10 cellular contexts compared by ENCODE assay signal in the genomic region with DNA sequence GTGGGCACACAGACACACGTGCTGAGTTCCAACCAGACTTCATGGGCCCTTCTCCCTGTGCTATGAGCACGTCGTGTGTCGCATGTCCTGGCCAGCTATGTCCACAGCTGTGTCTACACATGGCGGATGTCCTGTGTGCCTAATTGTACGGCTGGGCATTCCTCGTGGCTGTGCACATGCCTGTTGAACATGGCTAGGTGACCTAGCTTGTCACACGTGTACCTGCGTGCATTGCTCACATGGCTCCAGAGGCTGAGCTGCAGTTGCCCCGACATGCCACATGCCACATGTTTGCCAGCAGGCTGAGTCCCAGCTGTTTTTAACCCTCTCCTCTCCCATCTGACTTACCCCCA. TPM values are rescaled to one million over a fixed set of nuclear protein-coding genes. Genes with fewer than 3 reads are reported as not detected.
A peak's percentile ranks its signal among the peaks of the same experiment; 100 is the strongest.
DNase-seq lines count a peak whose midpoint lies in the region; ATAC-seq, FAIRE-seq and TF ChIP-seq lines count a peak whose summit lies in the region.
"Had no signal": no experiment of that assay in that cellular context is flagged by ENCODE, and none has a peak within 500 bp of the region (broad histone marks: within the 10 kb centered on the region; RNA-seq: fewer than 3 reads in every experiment).

No MANE protein-coding gene starts in this region.

- H4K20me1 ChIP-seq in GM12878 (ENCODE audit: control insufficient read depth, insufficient read depth) = no peaks in the 10 kb centered on the region

- intact Hi-C loops in GM12878 (cut with micrococcal nuclease; ENCODE audit: unreplicated experiment) = no loop called here

- H3K4me1 ChIP-seq in A549 (peaks cover 36% of the 10 kb centered on the region), GM12878 (ENCODE audit: control insufficient read depth, insufficient read depth, low read length) (peaks cover 37% of the 10 kb centered on the region), mucosa of stomach (ENCODE audit: control insufficient read depth, insufficient read depth, low read length) (peaks cover 50% of the 10 kb centered on the region)

- H3K79me2 ChIP-seq in GM12878 (ENCODE audit: control insufficient read depth, insufficient read depth, low read length) = no peaks in the 10 kb centered on the region

- SMC1A ChIA-PET in GM12878 (lab: Charles Lee; ENCODE audit: uncharacterized antibody, unreplicated experiment) = interaction anchor here (0.6 to 2.5 kb wide), 5 partner anchors 10 to 157 kb away, joined by 3 to 7 read pairs (median 3); a partner anchor contains a TSS

- FAIRE-seq in A549 (lab: Jason Lieb, UNC) (no peak), GM12878 (lab: Jason Lieb, UNC) (no peak)
- FAIRE-seq: islet of Langerhans had no signal

- no peak overlapping the region for H2AFZ ChIP-seq in GM12878 (ENCODE audit: control insufficient read depth, low read depth, low read length)

- H3K27me3 ChIP-seq in GM12878 (replicated peaks in 1 of 2; ENCODE audit: control insufficient read depth in 2 of 2, insufficient read depth in 2 of 2, low read length in 1 of 2) (0 out of 4 replicates have a peak, but pooled peaks cover 0 to 1% of the 10 kb centered on the region in 2 experiments), mucosa of stomach (ENCODE audit: control insufficient read depth, insufficient read depth, low read length) (no peaks in the 10 kb centered on the region)

- DNase-seq in A549 (ENCODE audit: low read depth in 1 of 2, low spot score in 1 of 2) (no peak), HEK293T (ENCODE audit: extremely low spot score) (no peak), GM12878 (ENCODE audit: low read depth, low spot score) (no peak), iPS-NIHi11 (ENCODE audit: low spot score) (no peak)
- no peak for DNase-seq in effector CD8-positive, alpha-beta T cell (lab: John Stamatoyannopoulos, UW)

- H3K9ac ChIP-seq in GM12878 (ENCODE audit: control insufficient read depth, insufficient read depth, low read length) = no peak overlapping the region
- H3K9ac ChIP-seq in mucosa of stomach (ENCODE audit: low read length) = peak overlapping the region; percentile 63

- CTCF ChIA-PET in A549 (lab: Yijun Ruan, JAX) (interaction anchor here (0.6 to 41.9 kb wide), 12 partner anchors 2 to 367 kb away, joined by 3 to 834 read pairs (median 5); a partner anchor contains a TSS), HEK293T (lab: Yijun Ruan, JAX) (interaction anchor here (2.2 kb wide), 1 partner anchor 32 kb away, joined by 7 read pairs; no protein-coding TSS in a partner anchor), GM12878 (lab: Yijun Ruan, JAX) (interaction anchor here (0.8 to 8.9 kb wide), 10 partner anchors 11 to 178 kb away, joined by 3 to 113 read pairs (median 8); a partner anchor contains a TSS)

- POLR2A ChIA-PET in A549 (lab: Yijun Ruan, JAX) = no interaction called here
- POLR2A ChIA-PET in HEK293T (lab: Yijun Ruan, JAX) = no interaction called here
- POLR2A ChIA-PET in GM12878 (lab: Charles Lee) = no interaction called here

- TF ChIP-seq CTCF in A549 (IDR thresholded peaks at IDR 0.05) (no peak), GM12878 (IDR thresholded peaks at IDR 0.05 in 2 of 3, conservative IDR thresholded peaks at IDR 0.05 in 1 of 3; ENCODE audit: control insufficient read depth in 2 of 3, extremely low read depth in 1 of 3, insufficient read depth in 1 of 3, low read depth in 3 of 3, low read length in 3 of 3) (no peak)

- H3K4me2 ChIP-seq in A549 (peak overlapping the region; percentile 92), GM12878 (ENCODE audit: control insufficient read depth, insufficient read depth) (peak overlapping the region; percentile 82)

- RAD21 ChIA-PET in GM12878 (lab: Charles Lee; ENCODE audit: unreplicated experiment) = interaction anchor here (1.4 to 2.1 kb wide), 3 partner anchors 33 to 161 kb away, joined by 4 to 10 read pairs (median 7); no protein-coding TSS in a partner anchor

- 90% methylated on average over 10 of the region's 10 CpGs for WGBS in A549 (ENCODE audit: missing lambda C conversion rate)
- WGBS in GM12878 (ENCODE audit: insufficient coverage, insufficient replicate concordance, low lambda C conversion rate, missing lambda C conversion rate) = 62% methylated on average over 10 of the region's 10 CpGs

- ATAC-seq in A549 (peak in 1 of 2 experiments; percentile 2; a peak in 3 of 6 replicates), GM12878 (no peak), GM21717 (IDR thresholded peaks at IDR 0.05; ENCODE audit: unreplicated experiment) (no peak), GM18867 (IDR thresholded peaks at IDR 0.05; ENCODE audit: unreplicated experiment) (no peak)

- H3K9me3 ChIP-seq in A549 (no peaks in the 10 kb centered on the region), GM12878 (replicated peaks; ENCODE audit: control insufficient read depth, insufficient read depth, low read length) (no peaks in the 10 kb centered on the region), mucosa of stomach (ENCODE audit: control insufficient read depth, low read length) (no peaks in the 10 kb centered on the region)

- peak overlapping the region; percentile 43 to 80; a peak in 4 of 6 replicates for H3K27ac ChIP-seq in A549
- no peak overlapping the region for H3K27ac ChIP-seq in GM12878 (ENCODE audit: control insufficient read depth, insufficient read depth)

- in situ Hi-C loops in GM12878 (cut with MboI) = no loop called here

- TF ChIP-seq EP300 in A549 (IDR thresholded peaks at IDR 0.05) = no peak
- no peak for TF ChIP-seq EP300 in GM12878 (IDR thresholded peaks at IDR 0.05; ENCODE audit: borderline replicate concordance in 1 of 2, control insufficient read depth in 1 of 2, low read depth in 2 of 2, low read length in 2 of 2)

- TF ChIP-seq RAD21 in A549 (conservative IDR thresholded peaks at IDR 0.05 in 1 of 2, IDR thresholded peaks at IDR 0.05 in 1 of 2) (no peak), GM12878 (IDR thresholded peaks at IDR 0.05; ENCODE audit: insufficient read depth, low read depth, low read length) (no peak)

- no peak for TF ChIP-seq POLR2A in A549 (IDR thresholded peaks at IDR 0.05; ENCODE audit: low read length)
- no peak for TF ChIP-seq POLR2A in GM12878 (IDR thresholded peaks at IDR 0.05; ENCODE audit: low read depth, low read length)

- H3K36me3 ChIP-seq in GM12878 (ENCODE audit: control insufficient read depth in 2 of 2, insufficient read depth in 2 of 2, low read length in 1 of 2) (no peaks in the 10 kb centered on the region), mucosa of stomach (ENCODE audit: control insufficient read depth, insufficient read depth, low read length) (no peaks in the 10 kb centered on the region)

- H3K4me3 ChIP-seq in A549 = no peak overlapping the region
- H3K4me3 ChIP-seq in GM12878 = peak overlapping the region; percentile 40; the same call in 1 of the 2 replicates
- H3K4me3 ChIP-seq in mucosa of stomach (ENCODE audit: low read length) = peak overlapping the region; percentile 12

- no TSS peak for BruUV-seq in GM12878 (replicated peaks; lab: Mats Ljungman, UMichigan)

RNA-seq across cellular contexts. Expression of a gene that starts 0.7 kb away (rescaled TPM):
- polyA plus RNA-seq in A549 (2011; rRNA removed) = 18.8 and 21.7 TPM in 2 replicates
- polyA plus RNA-seq in A549 (2012; cell fraction: cytosol; rRNA removed) = 5.7 and 8.1 TPM in 2 replicates
- polyA plus RNA-seq in A549 (2012; cell fraction: nucleus; rRNA removed) = 7.2 and 8.9 TPM in 2 replicates
- 5.4 to 7.2 TPM (median 6.2 TPM) in 3 replicates for polyA plus RNA-seq in A549 (2017; fragmentation: RNase III; extraction: RNeasy Plus Mini Kit Qiagen cat#74134 plus additional on column Dnase treatment)
- polyA minus RNA-seq in A549 (2011; rRNA and poly(A)+ RNA removed) = 18.5 and 20.7 TPM in 2 replicates
- 0.47 and 0.92 TPM in 2 replicates for total RNA-seq in GM12878 (2013; cell fraction: nucleolus; rRNA removed)
- 3.1 and 6.5 TPM in 2 replicates for total RNA-seq in GM12878 (2014; rRNA removed)
- 2.0 and 3.0 TPM in 2 replicates for total RNA-seq in GM12878 (2014; rRNA removed; fragmentation: Illumina TruSeq; extraction: Trizol)
- total RNA-seq in GM12878 (2021) = 3.4 and 4.8 TPM in 2 replicates
- 2.6 TPM for polyA plus RNA-seq in GM12878 (2011; ENCODE audit: low read depth)
- 4.1 and 5.5 TPM in 2 replicates for polyA plus RNA-seq in GM12878 (2011; rRNA removed)
- 10.2 and 11.0 TPM in 2 replicates for polyA plus RNA-seq in GM12878 (2011; cell fraction: cytosol; rRNA removed)
- 9.5 and 11.4 TPM in 2 replicates for polyA plus RNA-seq in GM12878 (2011; cell fraction: nucleus; rRNA removed)
- polyA plus RNA-seq in GM12878 (2012) = 1.8 and 4.9 TPM in 2 replicates
- 0.95 and 2.6 TPM in 2 replicates for polyA plus RNA-seq in GM12878 (2014; fragmentation: Illumina TruSeq; extraction: Trizol)
- under 1 TPM; 0.60 to 0.71 TPM for polyA plus RNA-seq in GM12878 (2014; fragmentation: Nextera tagmentation; extraction: Ambion mirVana)
- polyA plus RNA-seq in GM12878 (2014; rRNA removed) = 4.2 and 6.9 TPM in 2 replicates
- polyA plus RNA-seq in GM12878 (2016; fragmentation: Nextera tagmentation; extraction: Ambion mirVana) = 10 to 100 TPM; 11.2 to 11.8 TPM
- polyA minus RNA-seq in GM12878 (2011; rRNA and poly(A)+ RNA removed) = 3.9 and 6.0 TPM in 2 replicates
- 6.7 and 7.4 TPM in 2 replicates for polyA minus RNA-seq in GM12878 (2011; cell fraction: cytosol; rRNA and poly(A)+ RNA removed)
- polyA minus RNA-seq in GM12878 (2011; cell fraction: nucleus; rRNA and poly(A)+ RNA removed) = 1.4 and 2.3 TPM in 2 replicates

RNA-seq across cellular contexts. Expression of a gene that starts 25.6 kb away (rescaled TPM):
- 49.5 and 56.6 TPM in 2 replicates for polyA plus RNA-seq in A549 (2011; rRNA removed)
- polyA plus RNA-seq in A549 (2012; cell fraction: cytosol; rRNA removed) = 61.8 and 73.6 TPM in 2 replicates
- 106 and 132 TPM in 2 replicates for polyA plus RNA-seq in A549 (2012; cell fraction: nucleus; rRNA removed)
- polyA plus RNA-seq in A549 (2017; fragmentation: RNase III; extraction: RNeasy Plus Mini Kit Qiagen cat#74134 plus additional on column Dnase treatment) = 52.0 to 56.2 TPM (median 52.8 TPM) in 3 replicates
- polyA minus RNA-seq in A549 (2011; rRNA and poly(A)+ RNA removed) = 74.8 and 80.7 TPM in 2 replicates
- total RNA-seq in GM12878 (2013; cell fraction: nucleolus; rRNA removed) = 41.2 and 42.0 TPM in 2 replicates
- 29.4 and 34.0 TPM in 2 replicates for total RNA-seq in GM12878 (2014; rRNA removed)
- 18.8 and 20.7 TPM in 2 replicates for total RNA-seq in GM12878 (2014; rRNA removed; fragmentation: Illumina TruSeq; extraction: Trizol)
- total RNA-seq in GM12878 (2021) = 51.8 and 53.2 TPM in 2 replicates
- polyA plus RNA-seq in GM12878 (2011; ENCODE audit: low read depth) = 15.3 TPM
- polyA plus RNA-seq in GM12878 (2011; rRNA removed) = 9.1 and 26.4 TPM in 2 replicates
- polyA plus RNA-seq in GM12878 (2011; cell fraction: cytosol; rRNA removed) = 24.6 and 24.9 TPM in 2 replicates
- polyA plus RNA-seq in GM12878 (2011; cell fraction: nucleus; rRNA removed) = 51.7 and 61.5 TPM in 2 replicates
- polyA plus RNA-seq in GM12878 (2012) = 16.0 and 17.8 TPM in 2 replicates
- 26.8 and 36.9 TPM in 2 replicates for polyA plus RNA-seq in GM12878 (2014; fragmentation: Illumina TruSeq; extraction: Trizol)
- 10 to 100 TPM in 1 of 2 experiments, 1 to 10 TPM in 1; 8.3 to 13.2 TPM for polyA plus RNA-seq in GM12878 (2014; fragmentation: Nextera tagmentation; extraction: Ambion mirVana)
- 32.2 and 40.1 TPM in 2 replicates for polyA plus RNA-seq in GM12878 (2014; rRNA removed)
- 10 to 100 TPM; 40.6 to 47.1 TPM for polyA plus RNA-seq in GM12878 (2016; fragmentation: Nextera tagmentation; extraction: Ambion mirVana)
- polyA minus RNA-seq in GM12878 (2011; rRNA and poly(A)+ RNA removed) = 35.0 and 35.3 TPM in 2 replicates
- 13.2 and 16.1 TPM in 2 replicates for polyA minus RNA-seq in GM12878 (2011; cell fraction: cytosol; rRNA and poly(A)+ RNA removed)
- 33.0 and 59.5 TPM in 2 replicates for polyA minus RNA-seq in GM12878 (2011; cell fraction: nucleus; rRNA and poly(A)+ RNA removed)

RNA-seq across cellular contexts. Expression of a gene that starts 45.8 kb away (rescaled TPM):
- polyA plus RNA-seq in A549 (2011; rRNA removed) = 1.1 and 1.2 TPM in 2 replicates
- polyA plus RNA-seq in A549 (2012; cell fraction: cytosol; rRNA removed) = 0.32 and 0.39 TPM in 2 replicates
- 1.4 and 1.6 TPM in 2 replicates for polyA plus RNA-seq in A549 (2012; cell fraction: nucleus; rRNA removed)
- polyA plus RNA-seq in A549 (2017; fragmentation: RNase III; extraction: RNeasy Plus Mini Kit Qiagen cat#74134 plus additional on column Dnase treatment) = 0.39 to 0.69 TPM (median 0.61 TPM) in 3 replicates
- 2.4 and 4.0 TPM in 2 replicates for polyA minus RNA-seq in A549 (2011; rRNA and poly(A)+ RNA removed)
- total RNA-seq in GM12878 (2013; cell fraction: nucleolus; rRNA removed) = 1.8 and 2.7 TPM in 2 replicates
- not detected in 2 replicates for total RNA-seq in GM12878 (2014; rRNA removed)
- total RNA-seq in GM12878 (2014; rRNA removed; fragmentation: Illumina TruSeq; extraction: Trizol) = not detected in 2 replicates
- total RNA-seq in GM12878 (2021) = not detected in 2 replicates
- not detected for polyA plus RNA-seq in GM12878 (2011; ENCODE audit: low read depth)
- polyA plus RNA-seq in GM12878 (2011; rRNA removed) = 0.04 and 0.06 TPM in 2 replicates
- polyA plus RNA-seq in GM12878 (2011; cell fraction: cytosol; rRNA removed) = 0.08 and 0.10 TPM in 2 replicates
- 0.09 and 0.39 TPM in 2 replicates for polyA plus RNA-seq in GM12878 (2011; cell fraction: nucleus; rRNA removed)
- not detected in 2 replicates for polyA plus RNA-seq in GM12878 (2012)
- not detected in 2 replicates for polyA plus RNA-seq in GM12878 (2014; fragmentation: Illumina TruSeq; extraction: Trizol)
- under 1 TPM in 1 of 2 experiments, not detected in 1; 0.18 TPM for polyA plus RNA-seq in GM12878 (2014; fragmentation: Nextera tagmentation; extraction: Ambion mirVana)
- 0.04 TPM in 1 of 2 replicates, not detected in the other for polyA plus RNA-seq in GM12878 (2014; rRNA removed)
- not detected for polyA plus RNA-seq in GM12878 (2016; fragmentation: Nextera tagmentation; extraction: Ambion mirVana)
- not detected in 2 replicates for polyA minus RNA-seq in GM12878 (2011; rRNA and poly(A)+ RNA removed)
- not detected in 2 replicates for polyA minus RNA-seq in GM12878 (2011; cell fraction: cytosol; rRNA and poly(A)+ RNA removed)
- polyA minus RNA-seq in GM12878 (2011; cell fraction: nucleus; rRNA and poly(A)+ RNA removed) = 0.48 and 0.77 TPM in 2 replicates
- total RNA-seq: HT1080 had no signal
